Comparison of ENCODE assay signal across 9 cellular contexts in genomic region chr15:64247535-64247905, GRCh38.
DNase-seq lines count a peak whose midpoint lies in the region; ATAC-seq and TF ChIP-seq lines count a peak whose summit lies in the region.
"Had no signal": no experiment of that assay in that cellular context is flagged by ENCODE, and none has a peak within 500 bp of the region (broad histone marks: within the 10 kb centered on the region; RNA-seq: fewer than 3 reads in every experiment).

No MANE protein-coding gene starts in this region.

- DNase-seq in ACHN (peak; percentile 18), CD14-positive monocyte (ENCODE audit: low spot score) (no peak), AG08396 (ENCODE audit: low spot score) (no peak), G401 (ENCODE audit: low spot score) (no peak)
- DNase-seq: DMS79 had no signal

- no peak for TF ChIP-seq CTCF in nephron (IDR thresholded peaks at IDR 0.05; ENCODE audit: unreplicated experiment in 3 of 3)
- TF ChIP-seq CTCF in CD14-positive monocyte (IDR thresholded peaks at IDR 0.05) = no peak

- H3K4me1 ChIP-seq in HUES48 (ENCODE audit: control insufficient read depth, insufficient read depth, low read length) = peaks cover 23% of the 10 kb centered on the region

- no peaks in the 10 kb centered on the region for H3K9me3 ChIP-seq in HUES48 (ENCODE audit: control insufficient read depth, insufficient read depth, low read length)

- peak overlapping the region; percentile 50 for H3K9ac ChIP-seq in HUES48 (ENCODE audit: low read depth, low read length)

- 0 out of 2 replicates have a peak, but pooled peaks cover 4% of the 10 kb centered on the region for H3K36me3 ChIP-seq in HUES48 (ENCODE audit: control insufficient read depth, insufficient read depth, low read length)

- H3K27me3 ChIP-seq in HUES48 (ENCODE audit: control insufficient read depth, insufficient read depth, low read length) = no peaks in the 10 kb centered on the region

- peak overlapping the region; percentile 61 for H3K27ac Mint-ChIP-seq in dendritic cell treated with granulocyte-macrophage colony-stimulating factor and Interleukin-4, amounts not matched to agents 40 ng/mL and 50 ng/mL, for 4 days
- H3K27ac Mint-ChIP-seq in nephron (peak overlapping the region; percentile 2 to 89 (median 35)), CD14-positive monocyte (no peak overlapping the region)

- H3K4me3 ChIP-seq in HUES48 (ENCODE audit: low read depth, low read length) = peak overlapping the region; percentile 24; the same call in 1 of the 2 replicates

- no peak for ATAC-seq in HG03520 (IDR thresholded peaks at IDR 0.05; ENCODE audit: unreplicated experiment)

- in situ Hi-C loops in ACHN (cut with HindIII; ENCODE audit: low pct_ligation_motif_present, low pct_unique_long_range_greater_than_20kb, low sequenced_read_pairs) = no loop called here
- in situ Hi-C loops in G401 (cut with HindIII; ENCODE audit: low sequenced_read_pairs) = no loop called here

- intact Hi-C loops in dendritic cell treated with granulocyte-macrophage colony-stimulating factor and Interleukin-4, amounts not matched to agents 40 ng/mL and 50 ng/mL, for 4 days (cut with micrococcal nuclease) = no loop called here
- intact Hi-C loops in CD14-positive monocyte (cut with micrococcal nuclease) = no loop called here

- no peak overlapping the region for H3K4me3 Mint-ChIP-seq in dendritic cell treated with granulocyte-macrophage colony-stimulating factor and Interleukin-4, amounts not matched to agents 40 ng/mL and 50 ng/mL, for 4 days
- H3K4me3 Mint-ChIP-seq in nephron = no peak overlapping the region
- H3K4me3 Mint-ChIP-seq in CD14-positive monocyte = no peak overlapping the region

- H3K27me3 Mint-ChIP-seq in dendritic cell treated with granulocyte-macrophage colony-stimulating factor and Interleukin-4, amounts not matched to agents 40 ng/mL and 50 ng/mL, for 4 days = no peaks in the 10 kb centered on the region
- no peaks in the 10 kb centered on the region for H3K27me3 Mint-ChIP-seq in nephron (ENCODE audit: low read depth)
- H3K27me3 Mint-ChIP-seq in CD14-positive monocyte (ENCODE audit: low read depth in 3 of 3) = no peaks in the 10 kb centered on the region

- peaks cover 2% of the 10 kb centered on the region for H3K9me3 Mint-ChIP-seq in dendritic cell treated with granulocyte-macrophage colony-stimulating factor and Interleukin-4, amounts not matched to agents 40 ng/mL and 50 ng/mL, for 4 days
- no peaks in the 10 kb centered on the region for H3K9me3 Mint-ChIP-seq in nephron
- H3K9me3 Mint-ChIP-seq in CD14-positive monocyte = peaks cover 0 to 2% (median 0%) of the 10 kb centered on the region in 7 donors

- peaks cover 21% of the 10 kb centered on the region for H3K4me1 Mint-ChIP-seq in dendritic cell treated with granulocyte-macrophage colony-stimulating factor and Interleukin-4, amounts not matched to agents 40 ng/mL and 50 ng/mL, for 4 days (ENCODE audit: low read depth)
- no peaks in the 10 kb centered on the region for H3K4me1 Mint-ChIP-seq in nephron
- peaks cover 12% of the 10 kb centered on the region for H3K4me1 Mint-ChIP-seq in CD14-positive monocyte

- H3K36me3 Mint-ChIP-seq in dendritic cell treated with granulocyte-macrophage colony-stimulating factor and Interleukin-4, amounts not matched to agents 40 ng/mL and 50 ng/mL, for 4 days (ENCODE audit: low read depth) = peaks cover 14% of the 10 kb centered on the region
- peaks cover 17% of the 10 kb centered on the region for H3K36me3 Mint-ChIP-seq in nephron (ENCODE audit: low read depth)
- H3K36me3 Mint-ChIP-seq in CD14-positive monocyte = peaks cover 15 to 35% of the 10 kb centered on the region in 2 donors

- peak overlapping the region; percentile 96 for H3K27ac ChIP-seq in HUES48 (ENCODE audit: low read depth, low read length)

Comparison
In these comparisons a context has a peak if more than half of its experiments do, and no peak if none do; other contexts are left out.
1. H3K27ac Mint-ChIP-seq: peak in dendritic cell treated with granulocyte-macrophage colony-stimulating factor and Interleukin-4, amounts not matched to agents 40 ng/mL and 50 ng/mL, for 4 days (single experiment) and nephron (3 of 3); none in CD14-positive monocyte (0 of 7).